ENCODE assay signal across 20 cellular contexts in genomic region chr13:39284801-39285388, GRCh38.
DNase-seq lines count a peak whose midpoint lies in the region; ATAC-seq and TF ChIP-seq lines count a peak whose summit lies in the region.
"Had no signal": no experiment of that assay in that cellular context is flagged by ENCODE, and none has a peak within 500 bp of the region (broad histone marks: within the 10 kb centered on the region; RNA-seq: fewer than 3 reads in every experiment).

No MANE protein-coding gene starts in this region.

- no peak overlapping the region for H2AFZ ChIP-seq in osteoblast (ENCODE audit: low read length)

- no peak overlapping the region for H3K4me2 ChIP-seq in osteoblast (ENCODE audit: insufficient read depth, low read length)

- H4K20me1 ChIP-seq in osteoblast (ENCODE audit: insufficient read depth, low read length), result no peaks in the 10 kb centered on the region

- no peak for TF ChIP-seq POLR2A in adrenal gland (IDR thresholded peaks at IDR 0.05)

- H3K9me3 ChIP-seq in osteoblast (ENCODE audit: low read depth, low read length) (no peaks in the 10 kb centered on the region), adrenal gland (replicated peaks in 1 of 3) (peaks cover 0 to 4% (median 0%) of the 10 kb centered on the region in 3 donors)
- H3K9me3 ChIP-seq: right lobe of liver had no signal

- H3K36me3 ChIP-seq in osteoblast (ENCODE audit: insufficient read depth, low read length) (no peaks in the 10 kb centered on the region), adrenal gland (replicated peaks in 1 of 2) (no peaks in the 10 kb centered on the region)
- H3K36me3 ChIP-seq: HAP-1, neutrophil, right lobe of liver, stomach had no signal

- H3K27me3 ChIP-seq in osteoblast (ENCODE audit: insufficient read depth, low read length) (peaks cover 9% of the 10 kb centered on the region), adrenal gland (no peaks in the 10 kb centered on the region)
- H3K27me3 ChIP-seq: neutrophil, right lobe of liver, stomach had no signal

- no peak for ATAC-seq in left lobe of liver
- ATAC-seq: activated CD8-positive, alpha-beta T cell treated with anti-CD3 and anti-CD28 coated beads for 36 hours; right lobe of liver had no signal

- 80 to 88% (median 83%) methylated on average over 8 of the region's 8 CpGs for WGBS in adrenal gland, 4 donors

- H3K27ac ChIP-seq in osteoblast (ENCODE audit: low read depth, low read length), result no peak overlapping the region
- H3K27ac ChIP-seq in adrenal gland, result no peak overlapping the region
- H3K27ac ChIP-seq: neutrophil, right lobe of liver, stomach had no signal

- H3K4me1 ChIP-seq in osteoblast (ENCODE audit: insufficient read depth, low read length) (no peaks in the 10 kb centered on the region), adrenal gland (replicated peaks in 1 of 2) (peaks cover 0 to 8% of the 10 kb centered on the region in 2 donors)

- intact Hi-C loops in adrenal gland (cut with DNase I), result no loop called here

- DNase-seq in SK-MEL-5 (ENCODE audit: low read depth, low spot score), result peak; percentile 49
- peak; percentile 20 for DNase-seq in foreskin melanocyte
- no peak for DNase-seq in osteoblast (ENCODE audit: insufficient read length, low spot score, missing footprints)
- no peak for DNase-seq in T-helper 9 cell
- no peak for DNase-seq in left lobe of liver (ENCODE audit: low spot score)
- DNase-seq in adrenal gland, result no peak
- DNase-seq: activated CD8-positive, alpha-beta T cell treated with anti-CD3 and anti-CD28 coated beads for 36 hours; activated naive CD4-positive, alpha-beta T cell treated with anti-CD3 and anti-CD28 coated beads, Interleukin-2, amount 50 U/mL, for 16 hours; activated T-cell treated with anti-CD3 and anti-CD28 coated beads, Interleukin-2, amount 50 U/mL, for 24 hours; dermis blood vessel endothelial cell; EL; erythroblast; midbrain; NCI-H187 treated with DMSO at 0.1 percent for 48 hours; right lobe of liver; stimulated activated CD4-positive, alpha-beta T cell treated with anti-CD3 and anti-CD28 coated beads, Interleukin-1b, Interleukin-23, amount 100 ng/mL, for 48 hours; stomach had no signal

- TF ChIP-seq CTCF in GM12872 (IDR thresholded peaks at IDR 0.05; ENCODE audit: insufficient read depth, low read depth, low read length) (0 out of 3 replicates have a peak, but pooled peaks have one; percentile 6), osteoblast (IDR thresholded peaks at IDR 0.05; ENCODE audit: extremely low read depth, low read depth, low read length) (peak; percentile 16), adrenal gland (IDR thresholded peaks at IDR 0.05) (no peak)

- no peaks in the 10 kb centered on the region for H3K79me2 ChIP-seq in osteoblast (ENCODE audit: insufficient read depth, low read length)

- in situ Hi-C loops in SK-MEL-5 (cut with HindIII; ENCODE audit: low pct_unique_long_range_greater_than_20kb, low sequenced_read_pairs), result no loop called here

- no peak overlapping the region for H3K4me3 ChIP-seq in osteoblast (ENCODE audit: insufficient read depth, low read length)
- H3K4me3 ChIP-seq in adrenal gland, result no peak overlapping the region
- H3K4me3 ChIP-seq: HAP-1, right lobe of liver, stomach had no signal

Comparison
In these comparisons a context has a peak if more than half of its experiments do, and no peak if none do; other contexts are left out.
1. CTCF ChIP-seq: peak in GM12872 (single experiment) and osteoblast (single experiment); none in adrenal gland (0 of 6).
2. DNase-seq: peak in SK-MEL-5 (single experiment) and foreskin melanocyte (single experiment); none in osteoblast (single experiment), T-helper 9 cell (single experiment), left lobe of liver (single experiment) and adrenal gland (0 of 7).